ENCODE assay signal across 15 cellular contexts in genomic region chr4:153933851-153934688, GRCh38.
DNase-seq lines count a peak whose midpoint lies in the region; ATAC-seq and TF ChIP-seq lines count a peak whose summit lies in the region.
"Had no signal": no experiment of that assay in that cellular context is flagged by ENCODE, and none has a peak within 500 bp of the region (broad histone marks: within the 10 kb centered on the region; RNA-seq: fewer than 3 reads in every experiment).

No MANE protein-coding gene starts in this region.

- H3K27ac Mint-ChIP-seq in dendritic cell treated with granulocyte-macrophage colony-stimulating factor and Interleukin-4, amounts not matched to agents 40 ng/mL and 50 ng/mL, for 4 days, result peak overlapping the region; percentile 85
- H3K27ac Mint-ChIP-seq: activated CD8-positive, alpha-beta T cell treated with anti-CD3 and anti-CD28 coated beads for 36 hours; activated naive CD4-positive, alpha-beta T cell treated with anti-CD3 and anti-CD28 coated beads, Interleukin-2, amount 50 U/mL, for 24 hours had no signal

- TF ChIP-seq POLR2A in thyroid gland (IDR thresholded peaks at IDR 0.05), result no peak

- H3K27me3 ChIP-seq in muscle layer of duodenum (ENCODE audit: low read depth, low read length) (no peaks in the 10 kb centered on the region), thyroid gland (no peaks in the 10 kb centered on the region)

- peak; percentile 58 for DNase-seq in MV-4-11 (lab: John Stamatoyannopoulos, UW)
- no peak for DNase-seq in thyroid gland
- DNase-seq in HT-29 (ENCODE audit: low spot score), result no peak
- DNase-seq in glomerular visceral epithelial cell (ENCODE audit: extremely low spot score), result no peak
- DNase-seq in globus pallidus (ENCODE audit: low spot score), result no peak
- DNase-seq: activated CD8-positive, alpha-beta T cell treated with anti-CD3 and anti-CD28 coated beads for 36 hours; cortex of kidney; NCI-H526; stimulated activated CD8-positive, alpha-beta memory T cell treated with anti-CD3 and anti-CD28 coated beads, Interleukin-4, amount 100 ng/mL, for 48 hours; T-helper 9 cell had no signal

- no peaks in the 10 kb centered on the region for H3K27me3 Mint-ChIP-seq in dendritic cell treated with granulocyte-macrophage colony-stimulating factor and Interleukin-4, amounts not matched to agents 40 ng/mL and 50 ng/mL, for 4 days

- H3K9me3 Mint-ChIP-seq in dendritic cell treated with granulocyte-macrophage colony-stimulating factor and Interleukin-4, amounts not matched to agents 40 ng/mL and 50 ng/mL, for 4 days, result no peaks in the 10 kb centered on the region
- H3K9me3 Mint-ChIP-seq: activated naive CD4-positive, alpha-beta T cell treated with anti-CD3 and anti-CD28 coated beads, Interleukin-2, amount 50 U/mL, for 24 hours had no signal

- H3K4me1 Mint-ChIP-seq in dendritic cell treated with granulocyte-macrophage colony-stimulating factor and Interleukin-4, amounts not matched to agents 40 ng/mL and 50 ng/mL, for 4 days (ENCODE audit: low read depth), result peaks cover 11% of the 10 kb centered on the region
- H3K4me1 Mint-ChIP-seq: activated naive CD4-positive, alpha-beta T cell treated with anti-CD3 and anti-CD28 coated beads, Interleukin-2, amount 50 U/mL, for 24 hours had no signal

- peaks cover 0 to 24% of the 10 kb centered on the region in 2 donors for H3K4me1 ChIP-seq in muscle layer of duodenum (ENCODE audit: control insufficient read depth in 1 of 2, insufficient read depth in 2 of 2, low read length in 2 of 2)
- peaks cover 6 to 9% of the 10 kb centered on the region in 2 donors for H3K4me1 ChIP-seq in thyroid gland

- H3K4me3 Mint-ChIP-seq in dendritic cell treated with granulocyte-macrophage colony-stimulating factor and Interleukin-4, amounts not matched to agents 40 ng/mL and 50 ng/mL, for 4 days, result peak overlapping the region; percentile 30
- H3K4me3 Mint-ChIP-seq: activated CD8-positive, alpha-beta T cell treated with anti-CD3 and anti-CD28 coated beads for 36 hours; activated naive CD4-positive, alpha-beta T cell treated with anti-CD3 and anti-CD28 coated beads, Interleukin-2, amount 50 U/mL, for 24 hours had no signal

- ATAC-seq in HG02973 (IDR thresholded peaks at IDR 0.05; ENCODE audit: unreplicated experiment), result no peak
- ATAC-seq: activated CD8-positive, alpha-beta T cell treated with anti-CD3 and anti-CD28 coated beads for 36 hours; Right ventricle myocardium inferior had no signal

- H3K36me3 Mint-ChIP-seq in dendritic cell treated with granulocyte-macrophage colony-stimulating factor and Interleukin-4, amounts not matched to agents 40 ng/mL and 50 ng/mL, for 4 days (ENCODE audit: low read depth), result no peaks in the 10 kb centered on the region
- H3K36me3 Mint-ChIP-seq: activated naive CD4-positive, alpha-beta T cell treated with anti-CD3 and anti-CD28 coated beads, Interleukin-2, amount 50 U/mL, for 24 hours had no signal

- H3K36me3 ChIP-seq in muscle layer of duodenum (ENCODE audit: control insufficient read depth in 1 of 2, insufficient read depth in 2 of 2, low read length in 2 of 2) (no peaks in the 10 kb centered on the region), thyroid gland (no peaks in the 10 kb centered on the region)

- H3K4me3 ChIP-seq in muscle layer of duodenum (ENCODE audit: low read depth in 1 of 2, low read length in 2 of 2) (no peak overlapping the region), thyroid gland (replicated peaks in 1 of 3) (no peak overlapping the region)

- no peaks in the 10 kb centered on the region for H3K9me3 ChIP-seq in muscle layer of duodenum (ENCODE audit: control insufficient read depth in 1 of 2, low read length in 2 of 2)
- H3K9me3 ChIP-seq in thyroid gland, result no peaks in the 10 kb centered on the region

- WGBS in thyroid gland, 2 donors, result 67 to 73% methylated on average over 9 of the region's 9 CpGs

- intact Hi-C loops in dendritic cell treated with granulocyte-macrophage colony-stimulating factor and Interleukin-4, amounts not matched to agents 40 ng/mL and 50 ng/mL, for 4 days (cut with micrococcal nuclease), result no loop called here
- intact Hi-C loops in thyroid gland (cut with DNase I), result no loop called here

- H3K27ac ChIP-seq in muscle layer of duodenum (ENCODE audit: low read length) (peak overlapping the region; percentile 64), thyroid gland (peak overlapping the region in 2 of 3 donors; percentile 3 to 41)

- no peak for TF ChIP-seq CTCF in thyroid gland (IDR thresholded peaks at IDR 0.05)
